8 cellular contexts compared by ENCODE assay signal in the genomic region with DNA sequence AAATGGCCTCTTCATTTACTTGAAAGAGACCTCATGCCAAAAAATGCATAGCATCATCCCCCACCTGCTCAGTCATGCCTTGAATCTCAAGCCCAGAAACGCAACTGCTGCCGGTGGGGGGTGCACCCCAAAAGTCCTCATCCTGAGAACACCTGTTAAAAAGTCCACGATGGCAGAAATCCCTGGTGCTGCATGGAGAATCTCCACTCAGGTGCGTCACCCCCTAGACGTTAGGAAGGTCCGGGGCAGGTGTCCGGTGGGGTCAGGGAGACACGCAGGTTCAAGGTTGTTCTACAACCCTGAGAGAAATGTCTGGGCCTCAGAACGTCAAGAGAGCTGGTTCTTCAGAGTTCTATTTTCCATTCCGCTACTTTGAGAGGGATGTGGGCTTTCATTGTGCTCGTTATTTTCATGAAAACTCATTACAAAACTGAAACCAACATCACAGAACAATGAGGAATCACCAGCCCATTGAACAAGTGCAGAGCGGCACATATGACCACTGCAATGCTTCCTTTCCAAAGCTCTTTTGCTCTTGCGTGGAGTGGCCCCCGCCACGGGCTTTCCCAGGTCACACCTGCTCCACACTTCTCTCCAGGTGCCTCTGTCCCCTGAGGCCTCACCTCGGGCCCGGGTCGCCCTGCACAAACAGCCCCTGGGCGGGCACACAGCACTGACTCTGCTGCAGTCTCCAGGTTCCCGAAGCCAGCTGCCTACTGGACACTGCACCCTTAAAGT.
A peak's percentile ranks its signal among the peaks of the same experiment; 100 is the strongest.
DNase-seq lines count a peak whose midpoint lies in the region; ATAC-seq and TF ChIP-seq lines count a peak whose summit lies in the region.

No MANE protein-coding gene starts in this region.

- CTCF ChIA-PET in Panc1 (lab: Charles Lee): no interaction called here

- H3K4me3 ChIP-seq in Panc1 (ENCODE audit: low read depth in 2 of 2, low read length in 2 of 2) (no peak overlapping the region), duodenal mucosa (ENCODE audit: low read depth in 1 of 2, low read length in 2 of 2) (peak overlapping the region in 1 of 2 donors; percentile 22)

- H3K9me3 Mint-ChIP-seq in progenitor cell of endocrine pancreas (ENCODE audit: low read depth): peaks cover 6% of the 10 kb centered on the region

- no peaks in the 10 kb centered on the region for H3K36me3 ChIP-seq in Panc1 (ENCODE audit: control insufficient read depth, insufficient read depth, low read length)
- no peaks in the 10 kb centered on the region for H3K36me3 ChIP-seq in duodenal mucosa (ENCODE audit: control insufficient read depth in 1 of 2, insufficient read depth in 2 of 2, low read length in 2 of 2)

- ATAC-seq in GM18867 (IDR thresholded peaks at IDR 0.05; ENCODE audit: unreplicated experiment) (peak; percentile 93), HG02642 (IDR thresholded peaks at IDR 0.05; ENCODE audit: poor library complexity, unreplicated experiment) (peak; percentile 82), Panc1 (no peak)

- H3K27ac ChIP-seq in Panc1 (ENCODE audit: low read length): peak overlapping the region; percentile 85
- H3K27ac ChIP-seq in duodenal mucosa (ENCODE audit: low read depth, low read length): peak overlapping the region; percentile 59

- no peak for DNase-seq in Panc1 (ENCODE audit: low read depth, low spot score)
- DNase-seq in progenitor cell of endocrine pancreas (ENCODE audit: low spot score, unreplicated experiment): no peak
- DNase-seq in SIG-M5 (lab: John Stamatoyannopoulos, UW): no peak
- DNase-seq in 8988T: no peak
- DNase-seq in occipital lobe (lab: John Stamatoyannopoulos, UW): no peak

- H3K27ac Mint-ChIP-seq in progenitor cell of endocrine pancreas: peak overlapping the region; percentile 92

- intact Hi-C loops in Panc1 (cut with micrococcal nuclease; ENCODE audit: unreplicated experiment): no loop called here

- peaks cover 44% of the 10 kb centered on the region for H3K4me1 ChIP-seq in Panc1 (ENCODE audit: control insufficient read depth, insufficient read depth, low read length)
- peaks cover 12 to 16% of the 10 kb centered on the region in 2 donors for H3K4me1 ChIP-seq in duodenal mucosa (ENCODE audit: control insufficient read depth in 1 of 2, insufficient read depth in 2 of 2, low read length in 2 of 2)

- no peak overlapping the region for H3K4me3 Mint-ChIP-seq in progenitor cell of endocrine pancreas (ENCODE audit: low read depth)

- H3K27me3 ChIP-seq in Panc1 (ENCODE audit: control insufficient read depth, insufficient read depth, low read length) (no peaks in the 10 kb centered on the region), duodenal mucosa (ENCODE audit: control insufficient read depth in 1 of 2, insufficient read depth in 2 of 2, low read length in 2 of 2) (no peaks in the 10 kb centered on the region)

- H3K4me1 Mint-ChIP-seq in progenitor cell of endocrine pancreas (ENCODE audit: low read depth): peaks cover 30% of the 10 kb centered on the region

- no TSS peak for BruUV-seq in Panc1 (replicated peaks; lab: Mats Ljungman, UMichigan)

- TF ChIP-seq CTCF in Panc1 (IDR thresholded peaks at IDR 0.05) (no peak), progenitor cell of endocrine pancreas (IDR thresholded peaks at IDR 0.05; ENCODE audit: unreplicated experiment) (no peak)

- H3K27me3 Mint-ChIP-seq in progenitor cell of endocrine pancreas: no peaks in the 10 kb centered on the region

- H3K9me3 ChIP-seq in Panc1 (ENCODE audit: control insufficient read depth, insufficient read depth, low read depth, low read length): peaks cover 6% of the 10 kb centered on the region; the same call in 1 of the 2 replicates
- no peaks in the 10 kb centered on the region for H3K9me3 ChIP-seq in duodenal mucosa (ENCODE audit: control insufficient read depth in 1 of 2, low read length in 2 of 2)

- POLR2A ChIA-PET in Panc1 (lab: Charles Lee): interaction anchor here (0.6 to 1.2 kb wide), 2 partner anchors 31 to 44 kb away, joined by 4 to 7 read pairs; no protein-coding TSS in a partner anchor

- peak overlapping the region; percentile 12 to 31 for H3K9ac ChIP-seq in duodenal mucosa (ENCODE audit: low read depth in 1 of 2, low read length in 2 of 2)

- H3K36me3 Mint-ChIP-seq in progenitor cell of endocrine pancreas (ENCODE audit: insufficient read depth): no peaks in the 10 kb centered on the region

- in situ Hi-C loops in Panc1 (cut with HindIII; ENCODE audit: low pct_unique_long_range_greater_than_20kb, low sequenced_read_pairs): no loop called here
